ENCODE assay signal across 2 cellular contexts in the genomic region with DNA sequence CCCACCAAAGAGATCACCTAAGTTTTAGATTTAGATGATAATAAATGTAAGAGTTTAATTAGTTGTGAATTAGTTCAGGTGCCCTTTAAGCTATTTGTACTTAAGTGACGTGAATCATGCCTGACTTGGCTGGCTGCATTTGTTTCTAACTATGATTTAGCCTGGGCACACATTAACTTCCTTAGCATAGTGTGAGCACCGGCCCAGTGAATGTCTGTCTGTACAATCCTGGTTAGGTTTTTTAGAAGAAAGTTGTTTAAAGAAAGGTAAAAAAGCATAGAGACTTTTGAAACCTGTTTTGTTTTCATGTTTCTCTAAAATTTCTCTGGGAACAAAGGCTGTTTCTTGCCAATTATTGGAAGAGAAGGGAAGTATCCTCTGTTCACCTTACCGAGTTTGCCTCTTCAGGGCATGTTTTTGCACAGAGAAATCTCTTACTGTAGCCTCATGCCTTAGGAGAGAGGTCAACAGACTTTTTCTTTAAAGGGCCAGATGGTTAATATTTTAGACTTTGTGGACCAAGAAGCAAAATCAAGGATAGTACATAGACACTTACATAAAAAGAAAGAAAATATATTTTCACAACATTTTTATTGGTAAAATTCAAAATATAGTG.
TF ChIP-seq lines count a peak whose summit lies in the region.

No MANE protein-coding gene starts in this region.

TF ChIP-seq in SK-N-SH, 30 proteins besides CTCF, POLR2A, EP300 and RAD21 (continued from another document):
- TF ChIP-seq IRF3 (IDR thresholded peaks at IDR 0.05; ENCODE audit: low read depth, low read length) (no peak), TAF1 (IDR thresholded peaks at IDR 0.05; ENCODE audit: borderline replicate concordance, low read depth, low read length) (no peak)

TF ChIP-seq in WTC11, 78 proteins besides CTCF, POLR2A, EP300 and RAD21 (continued from another document):
- TF ChIP-seq, protein P1, sequence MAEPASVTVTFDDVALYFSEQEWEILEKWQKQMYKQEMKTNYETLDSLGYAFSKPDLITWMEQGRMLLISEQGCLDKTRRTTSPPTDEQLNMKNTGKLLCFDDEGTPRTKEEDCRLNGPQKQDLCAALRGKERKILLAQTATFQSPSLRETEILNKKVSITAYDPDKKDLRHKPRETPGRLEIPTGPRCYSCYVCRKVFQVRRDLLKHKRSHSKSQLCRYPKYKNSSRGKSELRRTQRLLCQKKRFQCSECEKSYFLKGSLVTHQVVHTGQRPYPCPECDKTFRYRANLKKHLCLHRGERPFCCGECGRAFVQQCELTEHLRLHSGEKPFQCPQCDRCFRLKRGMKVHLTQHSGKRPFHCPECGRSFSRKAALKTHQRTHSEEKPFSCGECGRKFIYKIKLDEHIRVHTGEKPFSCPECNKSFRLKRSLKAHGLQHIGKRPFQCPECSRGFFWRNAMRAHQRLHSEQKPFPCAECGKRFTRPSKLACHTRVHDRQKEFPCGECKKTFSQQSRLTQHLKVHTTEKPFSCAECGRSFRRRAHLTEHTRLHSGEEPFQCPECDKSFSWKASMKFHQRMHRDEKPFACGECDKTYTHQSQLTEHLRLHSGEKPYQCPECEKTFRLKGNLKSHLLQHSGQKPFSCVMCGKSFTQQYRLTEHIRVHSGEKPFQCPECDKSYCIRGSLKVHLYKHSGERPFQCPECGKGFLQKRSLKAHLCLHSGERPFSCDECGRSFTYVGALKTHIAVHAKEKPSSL (CRISPR knock-in tag; conservative IDR thresholded peaks at IDR 0.05), result no peak
- TF ChIP-seq CREM (CRISPR knock-in tag; IDR thresholded peaks at IDR 0.05) (no peak), ZNF263 (CRISPR knock-in tag; IDR thresholded peaks at IDR 0.05; ENCODE audit: low read depth) (no peak), RELA (CRISPR knock-in tag; IDR thresholded peaks at IDR 0.05; ENCODE audit: borderline replicate concordance) (no peak), ZNF317 (CRISPR knock-in tag; IDR thresholded peaks at IDR 0.05; ENCODE audit: borderline replicate concordance, low read depth) (no peak), GTF2I (CRISPR knock-in tag; conservative IDR thresholded peaks at IDR 0.05) (no peak), SMAD3 (CRISPR knock-in tag; IDR thresholded peaks at IDR 0.05; ENCODE audit: borderline replicate concordance) (no peak)
- TF ChIP-seq, protein P2, sequence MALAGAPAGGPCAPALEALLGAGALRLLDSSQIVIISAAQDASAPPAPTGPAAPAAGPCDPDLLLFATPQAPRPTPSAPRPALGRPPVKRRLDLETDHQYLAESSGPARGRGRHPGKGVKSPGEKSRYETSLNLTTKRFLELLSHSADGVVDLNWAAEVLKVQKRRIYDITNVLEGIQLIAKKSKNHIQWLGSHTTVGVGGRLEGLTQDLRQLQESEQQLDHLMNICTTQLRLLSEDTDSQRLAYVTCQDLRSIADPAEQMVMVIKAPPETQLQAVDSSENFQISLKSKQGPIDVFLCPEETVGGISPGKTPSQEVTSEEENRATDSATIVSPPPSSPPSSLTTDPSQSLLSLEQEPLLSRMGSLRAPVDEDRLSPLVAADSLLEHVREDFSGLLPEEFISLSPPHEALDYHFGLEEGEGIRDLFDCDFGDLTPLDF (CRISPR knock-in tag; IDR thresholded peaks at IDR 0.05), result no peak
